ENCODE assay signal across 1 cellular context in the genomic region with DNA sequence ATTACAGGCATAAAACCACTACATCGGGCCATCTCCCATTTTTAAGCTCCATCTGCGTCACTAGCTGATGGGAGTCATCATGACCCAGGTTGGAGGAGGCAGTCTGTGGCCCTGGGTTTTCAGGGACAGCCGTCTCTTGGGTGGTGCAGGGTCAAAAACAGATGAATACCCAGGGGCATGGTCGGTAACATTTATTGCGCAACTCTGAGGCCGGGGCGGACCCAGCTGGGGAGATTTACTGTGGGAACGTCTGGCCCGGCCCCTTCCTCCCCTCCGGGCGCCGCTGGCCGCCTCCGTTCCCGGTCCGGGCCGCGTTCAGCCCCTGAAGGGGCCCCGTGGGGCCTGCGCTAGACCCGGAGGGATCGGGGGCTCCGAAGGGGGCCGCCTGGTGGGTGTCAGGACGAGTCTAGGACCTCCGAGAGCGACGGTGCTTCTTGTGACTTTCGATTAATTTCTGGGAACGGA.
A peak's percentile ranks its signal among the peaks of the same experiment; 100 is the strongest.
TF ChIP-seq lines count a peak whose summit lies in the region.

No MANE protein-coding gene starts in this region.

TF ChIP-seq in K562, 482 proteins besides CTCF, POLR2A, EP300 and RAD21:
- TF ChIP-seq DACH1 (IDR thresholded peaks at IDR 0.05; ENCODE audit: partially characterized antibody), result peak; percentile 12
- no peak for TF ChIP-seq PURB (CRISPR knock-in tag; IDR thresholded peaks at IDR 0.05; ENCODE audit: low read depth)
- TF ChIP-seq MEIS2 (IDR thresholded peaks at IDR 0.05; ENCODE audit: partially characterized antibody), result peak; percentile 43
- TF ChIP-seq MCM7 (IDR thresholded peaks at IDR 0.05), result no peak
- TF ChIP-seq ZBTB7A (IDR thresholded peaks at IDR 0.05; ENCODE audit: borderline replicate concordance, control insufficient read depth, low read depth, low read length), result peak; percentile 32; the same call in 1 of the 2 replicates
- TF ChIP-seq CEBPG (CRISPR knock-in tag; IDR thresholded peaks at IDR 0.05), result peak; percentile 86
- TF ChIP-seq CEBPG (tag; conservative IDR thresholded peaks at IDR 0.05 in 1 of 2, IDR thresholded peaks at IDR 0.05 in 1 of 2), result peak; percentile 91 to 98
- no peak for TF ChIP-seq ZNF232 (CRISPR knock-in tag; IDR thresholded peaks at IDR 0.05)
- no peak for TF ChIP-seq ESRRB (CRISPR knock-in tag; IDR thresholded peaks at IDR 0.05; ENCODE audit: borderline replicate concordance)
- 0 out of 2 replicates have a peak, but pooled peaks have one; percentile 18 for TF ChIP-seq TFAP4 (CRISPR knock-in tag; IDR thresholded peaks at IDR 0.05; ENCODE audit: borderline replicate concordance)
- TF ChIP-seq, protein P1, sequence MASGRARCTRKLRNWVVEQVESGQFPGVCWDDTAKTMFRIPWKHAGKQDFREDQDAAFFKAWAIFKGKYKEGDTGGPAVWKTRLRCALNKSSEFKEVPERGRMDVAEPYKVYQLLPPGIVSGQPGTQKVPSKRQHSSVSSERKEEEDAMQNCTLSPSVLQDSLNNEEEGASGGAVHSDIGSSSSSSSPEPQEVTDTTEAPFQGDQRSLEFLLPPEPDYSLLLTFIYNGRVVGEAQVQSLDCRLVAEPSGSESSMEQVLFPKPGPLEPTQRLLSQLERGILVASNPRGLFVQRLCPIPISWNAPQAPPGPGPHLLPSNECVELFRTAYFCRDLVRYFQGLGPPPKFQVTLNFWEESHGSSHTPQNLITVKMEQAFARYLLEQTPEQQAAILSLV (tag; IDR thresholded peaks at IDR 0.05), result peak; percentile 67; the same call in 1 of the 2 replicates
- no peak for TF ChIP-seq MTA3 (IDR thresholded peaks at IDR 0.05; ENCODE audit: borderline replicate concordance)
- TF ChIP-seq CEBPB (tag; IDR thresholded peaks at IDR 0.05), result peak; percentile 99
- 0 out of 2 replicates have a peak, but pooled peaks have one; percentile 16 for TF ChIP-seq ATF3 (IDR thresholded peaks at IDR 0.05)
- TF ChIP-seq ATF3 (CRISPR knock-in tag; conservative IDR thresholded peaks at IDR 0.05), result no peak
- no peak for TF ChIP-seq CREM (IDR thresholded peaks at IDR 0.05; ENCODE audit: low read depth)
- TF ChIP-seq PKNOX1 (IDR thresholded peaks at IDR 0.05), result peak; percentile 66
- TF ChIP-seq, protein P2, sequence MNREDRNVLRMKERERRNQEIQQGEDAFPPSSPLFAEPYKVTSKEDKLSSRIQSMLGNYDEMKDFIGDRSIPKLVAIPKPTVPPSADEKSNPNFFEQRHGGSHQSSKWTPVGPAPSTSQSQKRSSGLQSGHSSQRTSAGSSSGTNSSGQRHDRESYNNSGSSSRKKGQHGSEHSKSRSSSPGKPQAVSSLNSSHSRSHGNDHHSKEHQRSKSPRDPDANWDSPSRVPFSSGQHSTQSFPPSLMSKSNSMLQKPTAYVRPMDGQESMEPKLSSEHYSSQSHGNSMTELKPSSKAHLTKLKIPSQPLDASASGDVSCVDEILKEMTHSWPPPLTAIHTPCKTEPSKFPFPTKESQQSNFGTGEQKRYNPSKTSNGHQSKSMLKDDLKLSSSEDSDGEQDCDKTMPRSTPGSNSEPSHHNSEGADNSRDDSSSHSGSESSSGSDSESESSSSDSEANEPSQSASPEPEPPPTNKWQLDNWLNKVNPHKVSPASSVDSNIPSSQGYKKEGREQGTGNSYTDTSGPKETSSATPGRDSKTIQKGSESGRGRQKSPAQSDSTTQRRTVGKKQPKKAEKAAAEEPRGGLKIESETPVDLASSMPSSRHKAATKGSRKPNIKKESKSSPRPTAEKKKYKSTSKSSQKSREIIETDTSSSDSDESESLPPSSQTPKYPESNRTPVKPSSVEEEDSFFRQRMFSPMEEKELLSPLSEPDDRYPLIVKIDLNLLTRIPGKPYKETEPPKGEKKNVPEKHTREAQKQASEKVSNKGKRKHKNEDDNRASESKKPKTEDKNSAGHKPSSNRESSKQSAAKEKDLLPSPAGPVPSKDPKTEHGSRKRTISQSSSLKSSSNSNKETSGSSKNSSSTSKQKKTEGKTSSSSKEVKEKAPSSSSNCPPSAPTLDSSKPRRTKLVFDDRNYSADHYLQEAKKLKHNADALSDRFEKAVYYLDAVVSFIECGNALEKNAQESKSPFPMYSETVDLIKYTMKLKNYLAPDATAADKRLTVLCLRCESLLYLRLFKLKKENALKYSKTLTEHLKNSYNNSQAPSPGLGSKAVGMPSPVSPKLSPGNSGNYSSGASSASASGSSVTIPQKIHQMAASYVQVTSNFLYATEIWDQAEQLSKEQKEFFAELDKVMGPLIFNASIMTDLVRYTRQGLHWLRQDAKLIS (CRISPR knock-in tag; IDR thresholded peaks at IDR 0.05), result no peak
- no peak for TF ChIP-seq SMC3 (conservative IDR thresholded peaks at IDR 0.05; ENCODE audit: insufficient read depth, low read depth, low read length)
- no peak for TF ChIP-seq NFIC (IDR thresholded peaks at IDR 0.05)
